21 cellular contexts compared by ENCODE assay signal in genomic region chr17:80766290-80766689, GRCh38.
DNase-seq lines count a peak whose midpoint lies in the region; ATAC-seq and TF ChIP-seq lines count a peak whose summit lies in the region.
"Had no signal": no experiment of that assay in that cellular context is flagged by ENCODE, and none has a peak within 500 bp of the region (broad histone marks: within the 10 kb centered on the region; RNA-seq: fewer than 3 reads in every experiment).

No MANE protein-coding gene starts in this region.

- H3K4me3 Mint-ChIP-seq in central memory CD8-positive, alpha-beta T cell = peak overlapping the region; percentile 65
- H3K4me3 Mint-ChIP-seq: mesothelial cell of epicardium had no signal

- H3K4me1 ChIP-seq in OCI-LY1 (ENCODE audit: insufficient read depth, low read length, severe bottlenecking) (peaks cover 75% of the 10 kb centered on the region), trophoblast cell (ENCODE audit: control insufficient read depth in 1 of 2, insufficient read depth in 2 of 2, low read length in 2 of 2) (peaks cover 26 to 28% of the 10 kb centered on the region in 2 experiments)
- H3K4me1 ChIP-seq: prostate gland, tibial artery had no signal

- H3K9me2 ChIP-seq in OCI-LY1 (ENCODE audit: low read depth, low read length) = no peaks in the 10 kb centered on the region

- peaks cover 12% of the 10 kb centered on the region for H3K79me2 ChIP-seq in OCI-LY1 (ENCODE audit: insufficient read depth, low read length)
- H3K79me2 ChIP-seq in trophoblast cell (ENCODE audit: control insufficient read depth, insufficient read depth, low read length, poor library complexity) = peaks cover 4% of the 10 kb centered on the region

- no peak overlapping the region for H4K8ac ChIP-seq in trophoblast cell (ENCODE audit: low read depth, low read length)

- H3K9ac ChIP-seq in OCI-LY1 (ENCODE audit: low read length) (no peak overlapping the region; the same call in 1 of the 2 replicates), trophoblast cell (ENCODE audit: low read length) (no peak overlapping the region)

- H4K91ac ChIP-seq in trophoblast cell (ENCODE audit: low read depth, low read length) = peak overlapping the region; percentile 25

- H3K4me2 ChIP-seq in OCI-LY1 (ENCODE audit: low read length) (no peak overlapping the region), trophoblast cell (ENCODE audit: low read length) (no peak overlapping the region)

- no peak overlapping the region for H3K4ac ChIP-seq in trophoblast cell (ENCODE audit: low read depth, low read length)

- H3K27ac ChIP-seq in OCI-LY1 (ENCODE audit: low read depth, low read length, poor library complexity, severe bottlenecking) = peak overlapping the region; percentile 92
- no peak overlapping the region for H3K27ac ChIP-seq in trophoblast cell (ENCODE audit: low read depth, low read length)
- H3K27ac ChIP-seq: prostate gland, tibial artery, VCaP had no signal

- H3K36me3 ChIP-seq in OCI-LY1 (ENCODE audit: insufficient read depth, low read length) = peaks cover 84% of the 10 kb centered on the region
- H3K36me3 ChIP-seq in trophoblast cell (ENCODE audit: control insufficient read depth in 1 of 2, insufficient read depth in 2 of 2, low read length in 2 of 2) = no peaks in the 10 kb centered on the region
- H3K36me3 ChIP-seq: prostate gland had no signal

- H3K4me3 ChIP-seq in OCI-LY1 (ENCODE audit: low read depth, low read length, poor library complexity, severe bottlenecking) = no peak overlapping the region
- no peak overlapping the region for H3K4me3 ChIP-seq in trophoblast cell (ENCODE audit: low read depth, low read length)
- H3K4me3 ChIP-seq: prostate gland, tibial artery had no signal

- H3F3A ChIP-seq in OCI-LY1 (ENCODE audit: insufficient read depth, low read length) = no peaks in the 10 kb centered on the region

- TF ChIP-seq CTCF in OCI-LY1 (IDR thresholded peaks at IDR 0.05; ENCODE audit: low read length) = no peak

- intact Hi-C loops in sciatic nerve (cut with DNase I) = no loop called here

- H3K9me3 ChIP-seq in OCI-LY1 (ENCODE audit: low read length) (no peaks in the 10 kb centered on the region), trophoblast cell (ENCODE audit: insufficient read depth, low read depth, low read length) (peaks cover 4% of the 10 kb centered on the region)
- H3K9me3 ChIP-seq: prostate gland, tibial artery had no signal

- peak overlapping the region; percentile 71 for H3K27ac Mint-ChIP-seq in central memory CD8-positive, alpha-beta T cell (ENCODE audit: low read depth)
- H3K27ac Mint-ChIP-seq: mesothelial cell of epicardium had no signal

- H3K23ac ChIP-seq in trophoblast cell (ENCODE audit: low read length) = no peak overlapping the region

- ATAC-seq in central memory CD8-positive, alpha-beta T cell (replicated peaks; ENCODE audit: extremely low read depth, poor library complexity, severe bottlenecking) = no peak
- ATAC-seq in sciatic nerve (no peak), GM21381 (IDR thresholded peaks at IDR 0.05; ENCODE audit: unreplicated experiment) (no peak)
- ATAC-seq: left cardiac atrium; stimulated activated naive B cell treated with anti-CD40 and anti-IgM and Interleukin-4, amounts not matched to agents 10 μg/mL and 1 μg/mL and 100 μg/mL, for 72 hours had no signal

- no peak overlapping the region for H3K18ac ChIP-seq in trophoblast cell (ENCODE audit: low read length)

- peaks cover 12% of the 10 kb centered on the region for H3K36me3 Mint-ChIP-seq in central memory CD8-positive, alpha-beta T cell (ENCODE audit: insufficient read depth)

- H3K79me1 ChIP-seq in trophoblast cell (ENCODE audit: low read length) = peaks cover 13% of the 10 kb centered on the region

- no peak overlapping the region for H4K12ac ChIP-seq in trophoblast cell (ENCODE audit: low read depth, low read length)

- no peak overlapping the region for H2AK5ac ChIP-seq in trophoblast cell (ENCODE audit: low read length)

- H3K27me3 Mint-ChIP-seq in central memory CD8-positive, alpha-beta T cell = no peaks in the 10 kb centered on the region
- H3K27me3 Mint-ChIP-seq: stimulated activated naive B cell treated with anti-CD40 and anti-IgM and Interleukin-4, amounts not matched to agents 10 μg/mL and 1 μg/mL and 100 μg/mL, for 72 hours had no signal

- H4K20me1 ChIP-seq in OCI-LY1 (ENCODE audit: insufficient read depth, low read length) = no peaks in the 10 kb centered on the region

- no peak overlapping the region for H2BK5ac ChIP-seq in trophoblast cell (ENCODE audit: low read depth, low read length, poor library complexity)

- WGBS in trophoblast cell (ENCODE audit: extremely low coverage, insufficient coverage, insufficient read length) = no CpG with 5 or more reads among the region's 2 CpGs

- no peak overlapping the region for H2AFZ ChIP-seq in OCI-LY1 (ENCODE audit: low read length)
- H2AFZ ChIP-seq in trophoblast cell (ENCODE audit: insufficient read depth, low read length, poor library complexity) = no peak overlapping the region

- H2BK120ac ChIP-seq in trophoblast cell (ENCODE audit: insufficient read depth, low read length, poor library complexity) = no peak overlapping the region

- DNase-seq in activated effector memory CD4-positive, alpha-beta T cell treated with anti-CD3 and anti-CD28 coated beads, Interleukin-2, amount 50 U/mL, for 16 hours = peak; percentile 50
- no peak for DNase-seq in activated effector memory CD4-positive, alpha-beta T cell treated with Interleukin-2 at 50 U/mL for 16 hours
- no peak for DNase-seq in central memory CD8-positive, alpha-beta T cell (ENCODE audit: low spot score in 2 of 2)
- DNase-seq in trophoblast cell (no peak), COLO668 (lab: John Stamatoyannopoulos, UW; ENCODE audit: unreplicated experiment) (no peak), sciatic nerve (ENCODE audit: low spot score) (no peak)
- DNase-seq: activated gamma-delta T cell treated with Interleukin-2 at 50 U/mL for 16 hours; effector CD8-positive, alpha-beta T cell; left cardiac atrium; NCI-H146; NCI-H2171 treated with DMSO at 0.1 percent for 48 hours; NCI-H69; stimulated activated CD4-positive, alpha-beta T cell treated with anti-CD3 and anti-CD28 coated beads, Interleukin-1b, Interleukin-23, amount 100 ng/mL, for 48 hours; stimulated activated naive B cell treated with anti-CD40 and anti-IgM and Interleukin-4, amounts not matched to agents 10 μg/mL and 1 μg/mL and 100 μg/mL, for 72 hours; tibial artery had no signal

- no peaks in the 10 kb centered on the region for H3K9me3 Mint-ChIP-seq in central memory CD8-positive, alpha-beta T cell
- H3K9me3 Mint-ChIP-seq: CD14-positive monocyte; mesothelial cell of epicardium; stimulated activated naive B cell treated with anti-CD40 and anti-IgM and Interleukin-4, amounts not matched to agents 10 μg/mL and 1 μg/mL and 100 μg/mL, for 72 hours had no signal

- H3K27me3 ChIP-seq in OCI-LY1 (ENCODE audit: insufficient read depth, low read length) = no peaks in the 10 kb centered on the region
- no peaks in the 10 kb centered on the region for H3K27me3 ChIP-seq in trophoblast cell (ENCODE audit: insufficient read depth, low read length)
- H3K27me3 ChIP-seq: tibial artery had no signal

- no peak overlapping the region for H2BK12ac ChIP-seq in trophoblast cell (ENCODE audit: low read length)

- peaks cover 52% of the 10 kb centered on the region for H3K4me1 Mint-ChIP-seq in central memory CD8-positive, alpha-beta T cell

- no peak overlapping the region for H3K14ac ChIP-seq in trophoblast cell (ENCODE audit: low read length)
